Comparison of ENCODE assay signal across 12 cellular contexts in genomic region chr5:143311428-143311827, GRCh38.
A peak's percentile ranks its signal among the peaks of the same experiment; 100 is the strongest.
DNase-seq lines count a peak whose midpoint lies in the region; TF ChIP-seq lines count a peak whose summit lies in the region.
"Had no signal": no experiment of that assay in that cellular context is flagged by ENCODE, and none has a peak within 500 bp of the region (broad histone marks: within the 10 kb centered on the region; RNA-seq: fewer than 3 reads in every experiment).

No MANE protein-coding gene starts in this region.

- H2AFZ ChIP-seq in fibroblast of lung (ENCODE audit: low read length) = no peak overlapping the region
- H2AFZ ChIP-seq in smooth muscle cell (ENCODE audit: low read depth) = no peak overlapping the region
- H2AFZ ChIP-seq in hepatocyte = no peak overlapping the region
- H2AFZ ChIP-seq: neural progenitor cell had no signal

- peaks cover 18% of the 10 kb centered on the region for H3K4me1 ChIP-seq in fibroblast of lung (ENCODE audit: control insufficient read depth, extremely low read depth, insufficient read depth, low read length)
- H3K4me1 ChIP-seq in smooth muscle cell (ENCODE audit: low read depth) = peaks cover 28% of the 10 kb centered on the region
- H3K4me1 ChIP-seq in hepatocyte (ENCODE audit: insufficient read depth) = no peaks in the 10 kb centered on the region

- WGBS in smooth muscle cell (ENCODE audit: low lambda C conversion rate) = 69% methylated on average over 5 of the region's 5 CpGs
- 94% methylated on average over 5 of the region's 5 CpGs for WGBS in hepatocyte (ENCODE audit: low lambda C conversion rate, missing lambda C conversion rate)

- H3K4me2 ChIP-seq in fibroblast of lung (ENCODE audit: extremely low read depth, insufficient read depth, low read length) = peak overlapping the region; percentile 48
- H3K4me2 ChIP-seq in smooth muscle cell = no peak overlapping the region
- no peak overlapping the region for H3K4me2 ChIP-seq in hepatocyte
- H3K4me2 ChIP-seq: neural progenitor cell had no signal

- no peak overlapping the region for H3K9ac ChIP-seq in fibroblast of lung (ENCODE audit: insufficient read depth, low read length)
- no peak overlapping the region for H3K9ac ChIP-seq in smooth muscle cell (ENCODE audit: low read depth)
- H3K9ac ChIP-seq: neural progenitor cell had no signal

- no peaks in the 10 kb centered on the region for H3K9me3 ChIP-seq in fibroblast of lung (ENCODE audit: control insufficient read depth, insufficient read depth, low read depth, low read length)
- H3K9me3 ChIP-seq in smooth muscle cell (replicated peaks; ENCODE audit: low read depth) = no peaks in the 10 kb centered on the region
- H3K9me3 ChIP-seq in hepatocyte (ENCODE audit: low read depth) = no peaks in the 10 kb centered on the region

- H3K79me2 ChIP-seq in fibroblast of lung (ENCODE audit: control insufficient read depth, insufficient read depth, low read length) (peaks cover 75% of the 10 kb centered on the region), smooth muscle cell (ENCODE audit: low read depth) (peaks cover 56% of the 10 kb centered on the region), hepatocyte (peaks cover 24% of the 10 kb centered on the region)

- H3K36me3 ChIP-seq in fibroblast of lung (ENCODE audit: control insufficient read depth, insufficient read depth, low read length) = peaks cover 11% of the 10 kb centered on the region
- peaks cover 23% of the 10 kb centered on the region for H3K36me3 ChIP-seq in smooth muscle cell (ENCODE audit: low read depth)
- no peaks in the 10 kb centered on the region for H3K36me3 ChIP-seq in hepatocyte (replicated peaks; ENCODE audit: insufficient read depth, low read depth)
- H3K36me3 ChIP-seq: neural progenitor cell had no signal

- H3K9me2 ChIP-seq in hepatocyte (replicated peaks; ENCODE audit: insufficient read depth) = no peaks in the 10 kb centered on the region

- TF ChIP-seq CTCF in fibroblast of lung (conservative IDR thresholded peaks at IDR 0.05 in 1 of 2, IDR thresholded peaks at IDR 0.05 in 1 of 2; ENCODE audit: low read depth in 1 of 2, low read length in 2 of 2) (no peak), smooth muscle cell (IDR thresholded peaks at IDR 0.05; ENCODE audit: borderline replicate concordance, insufficient read depth, poor library complexity, severe bottlenecking) (no peak), hepatocyte (IDR thresholded peaks at IDR 0.05; ENCODE audit: poor library complexity) (no peak)

- H3K27ac ChIP-seq in fibroblast of lung (ENCODE audit: insufficient read depth, low read length) (peak overlapping the region; percentile 87), smooth muscle cell (ENCODE audit: low read depth) (peak overlapping the region; percentile 98), hepatocyte (no peak overlapping the region)
- H3K27ac ChIP-seq: 22Rv1, neural progenitor cell had no signal

- no peak overlapping the region for H3K4me3 ChIP-seq in fibroblast of lung (replicated peaks in 1 of 4; ENCODE audit: control extremely low read depth in 1 of 4, insufficient read depth in 1 of 4, low read depth in 3 of 4, low read length in 4 of 4)
- no peak overlapping the region for H3K4me3 ChIP-seq in smooth muscle cell
- no peak overlapping the region for H3K4me3 ChIP-seq in hepatocyte
- H3K4me3 ChIP-seq: neural progenitor cell had no signal

- H3K27me3 ChIP-seq in fibroblast of lung (ENCODE audit: control insufficient read depth, insufficient read depth, low read length) = no peaks in the 10 kb centered on the region
- H3K27me3 ChIP-seq in smooth muscle cell (ENCODE audit: low read depth) = no peaks in the 10 kb centered on the region
- H3K27me3 ChIP-seq in hepatocyte = no peaks in the 10 kb centered on the region
- H3K27me3 ChIP-seq: neural progenitor cell had no signal

- H3F3A ChIP-seq in smooth muscle cell (ENCODE audit: low read depth) = peaks cover 19% of the 10 kb centered on the region

- DNase-seq in SIG-M5 treated with dmso at 0.1 percent for 504 hours (lab: John Stamatoyannopoulos, UW; ENCODE audit: unreplicated experiment) (peak; percentile 16), SIG-M5 (lab: John Stamatoyannopoulos, UW) (no peak), RKO (ENCODE audit: low spot score) (peak; percentile 72), fibroblast of lung (ENCODE audit: low read depth in 2 of 2) (peak; percentile 72 to 88), smooth muscle cell (lab: John Stamatoyannopoulos, UW; ENCODE audit: unreplicated experiment) (no peak), NCI-H345 treated with DMSO at 0.1 percent for 48 hours (lab: John Stamatoyannopoulos, UW; ENCODE audit: unreplicated experiment) (no peak), T-helper 9 cell (no peak), hepatocyte (ENCODE audit: low spot score) (no peak)
- DNase-seq: NCI-H1417 treated with DMSO at 0.1 percent for 48 hours; stimulated activated naive CD8-positive, alpha-beta T cell treated with anti-CD3 and anti-CD28 coated beads, Interleukin-15, Interleukin-2, amounts not matched to agents 100 U/mL and 50 U/mL, for 24 hours had no signal

- H4K20me1 ChIP-seq in fibroblast of lung (ENCODE audit: control insufficient read depth, extremely low read depth, insufficient read depth, low read length) = no peaks in the 10 kb centered on the region
- no peaks in the 10 kb centered on the region for H4K20me1 ChIP-seq in smooth muscle cell (ENCODE audit: low read depth)
- H4K20me1 ChIP-seq in hepatocyte (ENCODE audit: insufficient read depth, poor library complexity, severe bottlenecking) = peaks cover 6% of the 10 kb centered on the region

Comparison
In these comparisons a context has a peak if more than half of its experiments do, and no peak if none do; other contexts are left out.
1. DNase-seq: peak in SIG-M5 treated with dmso at 0.1 percent for 504 hours (single experiment), RKO (single experiment) and fibroblast of lung (2 of 2); none in SIG-M5 (single experiment), smooth muscle cell (single experiment), NCI-H345 treated with DMSO at 0.1 percent for 48 hours (single experiment), T-helper 9 cell (single experiment) and hepatocyte (single experiment).